Comparison of ENCODE assay signal across 1 cellular context in genomic region chr11:1749787-1750351, GRCh38.
TF ChIP-seq lines count a peak whose summit lies in the region.

No MANE protein-coding gene starts in this region.

TF ChIP-seq in HepG2, 621 proteins besides CTCF, POLR2A, EP300 and RAD21:
- no peak for TF ChIP-seq PBX3 (CRISPR knock-in tag; IDR thresholded peaks at IDR 0.05; ENCODE audit: borderline replicate concordance)
- peak; percentile 56; the same call in 1 of the 2 replicates for TF ChIP-seq NRL (CRISPR knock-in tag; IDR thresholded peaks at IDR 0.05; ENCODE audit: borderline replicate concordance)
- no peak for TF ChIP-seq SAFB2 (CRISPR knock-in tag; IDR thresholded peaks at IDR 0.05; ENCODE audit: borderline replicate concordance, low read depth)
- no peak for TF ChIP-seq ZNF782 (CRISPR knock-in tag; IDR thresholded peaks at IDR 0.05; ENCODE audit: borderline replicate concordance)
